Comparison of ENCODE assay signal across 22 cellular contexts in genomic region chr6:90536516-90536915, GRCh38.
"Had no signal": no experiment of that assay in that cellular context is flagged by ENCODE, and none has a peak within 500 bp of the region (broad histone marks: within the 10 kb centered on the region; RNA-seq: fewer than 3 reads in every experiment).

No MANE protein-coding gene starts in this region.

- H3K4me1 ChIP-seq: breast epithelium, foreskin keratinocyte, vagina had no signal

- H3K4me3 Mint-ChIP-seq: activated naive CD4-positive, alpha-beta T cell treated with anti-CD3 and anti-CD28 coated beads, Interleukin-2, amount 50 U/mL, for 24 hours; effector memory CD8-positive, alpha-beta T cell; nephron; stimulated activated naive CD8-positive, alpha-beta T cell treated with anti-CD3 and anti-CD28 coated beads, Interleukin-15, Interleukin-2, amounts not matched to agents 100 ng/mL and 50 ng/mL, for 24 hours had no signal

- H3K9me3 ChIP-seq: breast epithelium, left lung, mucosa of descending colon, transverse colon, vagina had no signal

- H3K9me3 Mint-ChIP-seq: activated naive CD4-positive, alpha-beta T cell treated with anti-CD3 and anti-CD28 coated beads, Interleukin-2, amount 50 U/mL, for 24 hours; effector memory CD8-positive, alpha-beta T cell; nephron; stimulated activated naive CD8-positive, alpha-beta T cell treated with anti-CD3 and anti-CD28 coated beads, Interleukin-15, Interleukin-2, amounts not matched to agents 100 ng/mL and 50 ng/mL, for 24 hours had no signal

- ATAC-seq: effector memory CD8-positive, alpha-beta T cell; foreskin keratinocyte; mucosa of descending colon had no signal

- DNase-seq: activated CD4-positive, alpha-beta T cell treated with anti-CD3 and anti-CD28 coated beads for 1 hour; activated CD8-positive, alpha-beta memory T cell treated with anti-CD3 and anti-CD28 coated beads for 24 hours; activated CD8-positive, alpha-beta memory T cell treated with anti-CD3 and anti-CD28 coated beads, Interleukin-2, amount 50 U/mL, for 48 hours; activated gamma-delta T cell; dermis blood vessel endothelial cell; effector memory CD8-positive, alpha-beta T cell; foreskin keratinocyte; hypothalamus; left lung; mammary epithelial cell; mucosa of descending colon; occipital lobe; retina; transverse colon; WERI-Rb-1 had no signal

- H3K4me3 ChIP-seq: breast epithelium, left lung, mucosa of descending colon, skin epidermis, transverse colon, vagina had no signal

- H3K36me3 ChIP-seq: breast epithelium, WERI-Rb-1 had no signal

- H3K27ac ChIP-seq: breast epithelium, epithelial cell of prostate, foreskin keratinocyte, skin epidermis, transverse colon, vagina, WERI-Rb-1 had no signal

- H3K27ac Mint-ChIP-seq: activated naive CD4-positive, alpha-beta T cell treated with anti-CD3 and anti-CD28 coated beads, Interleukin-2, amount 50 U/mL, for 24 hours; effector memory CD8-positive, alpha-beta T cell; nephron; stimulated activated naive CD8-positive, alpha-beta T cell treated with anti-CD3 and anti-CD28 coated beads, Interleukin-15, Interleukin-2, amounts not matched to agents 100 ng/mL and 50 ng/mL, for 24 hours had no signal

- H3K27me3 Mint-ChIP-seq: activated naive CD4-positive, alpha-beta T cell treated with anti-CD3 and anti-CD28 coated beads, Interleukin-2, amount 50 U/mL, for 24 hours; effector memory CD8-positive, alpha-beta T cell; stimulated activated naive CD8-positive, alpha-beta T cell treated with anti-CD3 and anti-CD28 coated beads, Interleukin-15, Interleukin-2, amounts not matched to agents 100 ng/mL and 50 ng/mL, for 24 hours had no signal

- H3K27me3 ChIP-seq: breast epithelium, foreskin keratinocyte, left lung, transverse colon, vagina had no signal
